ENCODE assay signal across 8 cellular contexts in the genomic region with DNA sequence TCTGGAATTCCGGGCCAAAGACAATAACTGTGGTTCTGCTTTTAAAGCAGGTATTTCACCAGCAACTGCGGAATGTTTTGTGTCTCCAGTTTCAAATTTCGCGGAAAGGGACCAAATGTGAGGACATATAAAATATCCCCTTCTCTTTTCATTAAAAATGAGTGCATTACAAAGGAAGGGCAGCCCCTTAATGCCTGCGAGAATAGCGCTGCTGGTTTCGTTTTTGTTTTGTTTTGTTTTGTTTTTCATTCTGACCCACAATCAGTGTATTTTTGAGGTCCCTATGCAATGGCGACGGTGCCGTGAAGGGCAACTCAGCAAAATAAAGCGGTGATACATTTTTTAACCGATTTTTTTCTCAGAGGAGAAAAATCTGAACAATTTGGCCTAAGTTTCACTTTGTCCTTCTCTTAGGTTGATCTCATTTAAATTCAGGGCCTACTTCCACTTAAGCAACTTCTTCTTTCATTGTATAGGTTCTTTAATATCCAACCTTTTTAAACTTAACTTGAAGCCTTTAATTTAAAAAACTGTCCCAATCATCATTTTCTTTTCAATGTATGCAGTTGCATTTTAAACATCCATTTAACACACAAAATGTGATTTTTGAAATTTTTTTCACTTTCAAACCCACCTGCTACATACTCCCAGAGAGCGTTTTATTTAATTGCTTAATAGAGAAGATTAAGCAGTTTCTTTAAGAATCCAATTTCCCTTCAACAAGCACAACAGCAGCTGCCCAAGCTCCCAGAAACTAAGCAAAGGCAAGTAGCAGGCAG. TPM values are rescaled to one million over a fixed set of nuclear protein-coding genes. Genes with fewer than 3 reads are reported as not detected.
DNase-seq lines count a peak whose midpoint lies in the region; ATAC-seq and TF ChIP-seq lines count a peak whose summit lies in the region.

No MANE protein-coding gene starts in this region.

- H3K4me2 ChIP-seq in neural cell (ENCODE audit: low read length), result no peak overlapping the region

- H3K4me3 ChIP-seq in Peyer's patch, result peak overlapping the region; percentile 65 to 93 (median 89)
- peak overlapping the region; percentile 89 for H3K4me3 ChIP-seq in neural cell (ENCODE audit: low read length)

- TF ChIP-seq CTCF in Peyer's patch (IDR thresholded peaks at IDR 0.05) (no peak), neural cell (IDR thresholded peaks at IDR 0.05; ENCODE audit: poor library complexity, severe bottlenecking) (no peak)

- peak; percentile 36 for DNase-seq in stimulated activated CD4-positive, alpha-beta T cell treated with anti-CD3 and anti-CD28 coated beads, Interleukin-1b, Interleukin-23, amount 100 ng/mL, for 48 hours
- DNase-seq in stimulated activated CD4-positive, alpha-beta T cell treated with anti-CD3 and anti-CD28 coated beads, Interleukin-4, amount 100 ng/mL, for 24 hours, result no peak
- DNase-seq in Peyer's patch (peak in 1 of 3 donors; percentile 42), NCI-H2081 (lab: John Stamatoyannopoulos, UW) (no peak)
- DNase-seq in effector CD8-positive, alpha-beta T cell (lab: John Stamatoyannopoulos, UW), result peak; percentile 36
- DNase-seq in activated effector memory CD4-positive, alpha-beta T cell treated with Interleukin-2 at 50 U/mL for 16 hours, result no peak

- H2AFZ ChIP-seq in neural cell (ENCODE audit: low read depth, low read length), result no peak overlapping the region

- H3K27ac ChIP-seq in Peyer's patch (peak overlapping the region; percentile 97 to 100 (median 98)), neural cell (ENCODE audit: low read length) (no peak overlapping the region)

- no peak for TF ChIP-seq RAD21 in neural cell (conservative IDR thresholded peaks at IDR 0.05)

- peak overlapping the region; percentile 100 for H3K9ac ChIP-seq in neural cell (ENCODE audit: low read length)

- H3K79me2 ChIP-seq in neural cell (replicated peaks; ENCODE audit: insufficient read depth, low read length), result peaks cover 4% of the 10 kb centered on the region

- no peak for TF ChIP-seq POLR2A in Peyer's patch (IDR thresholded peaks at IDR 0.05)

- peak; percentile 30 for ATAC-seq in HG02870 (IDR thresholded peaks at IDR 0.05; ENCODE audit: unreplicated experiment)

- H3K36me3 ChIP-seq in Peyer's patch (no peaks in the 10 kb centered on the region), neural cell (ENCODE audit: insufficient read depth, low read length) (no peaks in the 10 kb centered on the region)

- H4K20me1 ChIP-seq in neural cell (ENCODE audit: insufficient read depth), result no peaks in the 10 kb centered on the region

- H3K9me2 ChIP-seq in neural cell (ENCODE audit: insufficient read depth, low read length), result no peaks in the 10 kb centered on the region

- no peak for TF ChIP-seq EP300 in neural cell (conservative IDR thresholded peaks at IDR 0.05; ENCODE audit: poor library complexity, severe bottlenecking)

- peaks cover 13% of the 10 kb centered on the region for H3F3A ChIP-seq in neural cell (ENCODE audit: insufficient read depth, low read length, poor library complexity, severe bottlenecking)

- peaks cover 0 to 2% (median 0%) of the 10 kb centered on the region in 4 donors for H3K9me3 ChIP-seq in Peyer's patch
- H3K9me3 ChIP-seq in neural cell (ENCODE audit: low read length), result no peaks in the 10 kb centered on the region

- H3K4me1 ChIP-seq in Peyer's patch, result peaks cover 0 to 10% (median 4%) of the 10 kb centered on the region in 4 donors

- H3K27me3 ChIP-seq in Peyer's patch (no peaks in the 10 kb centered on the region), neural cell (ENCODE audit: insufficient read depth, low read depth, low read length) (peaks cover 5% of the 10 kb centered on the region)

TF ChIP-seq in neural cell, 6 proteins besides CTCF, POLR2A, EP300 and RAD21:
- TF ChIP-seq POLR2AphosphoS5 (IDR thresholded peaks at IDR 0.05) (no peak), REST (IDR thresholded peaks at IDR 0.05; ENCODE audit: borderline replicate concordance) (no peak), EZH2 (IDR thresholded peaks at IDR 0.05; ENCODE audit: borderline replicate concordance, insufficient read depth, low read length, poor library complexity, severe bottlenecking) (no peak), TAF1 (IDR thresholded peaks at IDR 0.05; ENCODE audit: low read depth) (no peak), SMC3 (conservative IDR thresholded peaks at IDR 0.05; ENCODE audit: poor library complexity) (no peak), MXI1 (conservative IDR thresholded peaks at IDR 0.05; ENCODE audit: poor library complexity, severe bottlenecking) (no peak)

RNA-seq across cellular contexts. Expression of gene HIVEP2, which starts 2.9 kb away (rescaled TPM):
- 10 to 100 TPM; 14.4 to 35.5 (median 19.5) TPM for total RNA-seq in Peyer's patch
- polyA plus RNA-seq in neural cell, result 6.0 and 6.9 TPM in 2 replicates
- polyA minus RNA-seq in neural cell, result 43.3 and 51.5 TPM in 2 replicates

Comparison
In these comparisons a context has a peak if more than half of its experiments do, and no peak if none do; other contexts are left out.
1. DNase-seq: peak in stimulated activated CD4-positive, alpha-beta T cell treated with anti-CD3 and anti-CD28 coated beads, Interleukin-1b, Interleukin-23, amount 100 ng/mL, for 48 hours (single experiment) and effector CD8-positive, alpha-beta T cell (single experiment); none in stimulated activated CD4-positive, alpha-beta T cell treated with anti-CD3 and anti-CD28 coated beads, Interleukin-4, amount 100 ng/mL, for 24 hours (single experiment), activated effector memory CD4-positive, alpha-beta T cell treated with Interleukin-2 at 50 U/mL for 16 hours (single experiment) and NCI-H2081 (0 of 2).